Comparison of ENCODE assay signal across 8 cellular contexts in genomic region chr13:40664100-40665060, GRCh38. TPM values are rescaled to one million over a fixed set of nuclear protein-coding genes. Genes with fewer than 3 reads are reported as not detected.
A peak's percentile ranks its signal among the peaks of the same experiment; 100 is the strongest.
DNase-seq lines count a peak whose midpoint lies in the region; ATAC-seq and TF ChIP-seq lines count a peak whose summit lies in the region.

No MANE protein-coding gene starts in this region.

- peak; percentile 0 for TF ChIP-seq CTCF in chondrocyte (IDR thresholded peaks at IDR 0.05)
- no peak for TF ChIP-seq CTCF in left lung (IDR thresholded peaks at IDR 0.05)

- peak overlapping the region; percentile 93 for H3K4me3 Mint-ChIP-seq in chondrocyte (ENCODE audit: unreplicated experiment)

- no peaks in the 10 kb centered on the region for H3K27me3 ChIP-seq in left lung

- H3K27ac Mint-ChIP-seq in chondrocyte (ENCODE audit: unreplicated experiment), result peak overlapping the region; percentile 93

- peak overlapping the region; percentile 92 to 97 for H3K27ac ChIP-seq in left lung

- peak; percentile 70 for ATAC-seq in left lung

- H3K36me3 ChIP-seq in left lung, result no peaks in the 10 kb centered on the region

- H3K4me1 Mint-ChIP-seq in chondrocyte (ENCODE audit: low read depth), result peaks cover 47% of the 10 kb centered on the region

- DNase-seq in 8988T (peak; percentile 66), HT-29 (ENCODE audit: low spot score) (peak; percentile 86), chondrocyte (ENCODE audit: low spot score) (no peak), left lung (peak; percentile 83 to 95), superior temporal gyrus (ENCODE audit: extremely low spot score) (no peak)
- peak; percentile 58 to 59 for DNase-seq in activated CD4-positive, alpha-beta T cell treated with anti-CD3 and anti-CD28 coated beads for 24 hours (ENCODE audit: low read depth in 2 of 2)
- DNase-seq in stimulated activated CD4-positive, alpha-beta T cell treated with anti-CD3 and anti-CD28 coated beads, Interleukin-2, amount 100 ng/mL, for 4 hours (ENCODE audit: low read depth), result peak; percentile 53

- no peaks in the 10 kb centered on the region for H3K27me3 Mint-ChIP-seq in chondrocyte (ENCODE audit: low read depth)

- H3K9me3 Mint-ChIP-seq in chondrocyte (ENCODE audit: low read depth), result no peaks in the 10 kb centered on the region

- intact Hi-C loops in left lung (cut with DNase I), result no loop called here

- H3K9me3 ChIP-seq in left lung, result no peaks in the 10 kb centered on the region

- H3K4me3 ChIP-seq in left lung, result peak overlapping the region; percentile 72 to 93

- peak; percentile 72 for TF ChIP-seq POLR2A in GM19099 (IDR thresholded peaks at IDR 0.05; ENCODE audit: extremely low read depth, insufficient read length, low read depth)

- no peaks in the 10 kb centered on the region for H3K36me3 Mint-ChIP-seq in chondrocyte (ENCODE audit: low read depth)

- H3K4me1 ChIP-seq in left lung, result peaks cover 20 to 54% of the 10 kb centered on the region in 2 donors

RNA-seq across cellular contexts. Expression of gene FOXO1, which starts 2.1 kb away (rescaled TPM):
- 7.4 and 8.2 TPM in 2 replicates for total RNA-seq in HT-29 (2014; rRNA removed; shearing (Covaris generic))
- total RNA-seq in chondrocyte (8.9 to 17.7 TPM (median 9.7 TPM) in 3 replicates), left lung (10 to 100 TPM; 19.3 to 24.0 TPM)

Comparison
In these comparisons a context has a peak if more than half of its experiments do, and no peak if none do; other contexts are left out.
1. DNase-seq: peak in 8988T (single experiment), HT-29 (single experiment), activated CD4-positive, alpha-beta T cell treated with anti-CD3 and anti-CD28 coated beads for 24 hours (2 of 2), left lung (2 of 2) and stimulated activated CD4-positive, alpha-beta T cell treated with anti-CD3 and anti-CD28 coated beads, Interleukin-2, amount 100 ng/mL, for 4 hours (single experiment); none in chondrocyte (single experiment) and superior temporal gyrus (single experiment).